Comparison of ENCODE assay signal across 23 cellular contexts in genomic region chr3:171677706-171678105, GRCh38.
"Had no signal": no experiment of that assay in that cellular context is flagged by ENCODE, and none has a peak within 500 bp of the region (broad histone marks: within the 10 kb centered on the region; RNA-seq: fewer than 3 reads in every experiment).

No MANE protein-coding gene starts in this region.

- FAIRE-seq: astrocyte, islet of Langerhans, urothelium cell line had no signal

- H3K4me3 Mint-ChIP-seq: memory B cell, natural killer cell, T-helper 17 cell had no signal

- H3K9me3 ChIP-seq: adrenal gland, breast epithelium, esophagus squamous epithelium, mucosa of descending colon, tibial artery had no signal

- H3K27me3 ChIP-seq: adrenal gland, breast epithelium, esophagus squamous epithelium, tibial artery had no signal

- H3K9ac ChIP-seq: parathyroid adenoma had no signal

- H3K36me3 Mint-ChIP-seq: activated naive CD4-positive, alpha-beta T cell treated with anti-CD3 and anti-CD28 coated beads, Interleukin-2, amount 50 U/mL, for 72 hours; memory B cell; natural killer cell had no signal

- ATAC-seq: activated naive CD4-positive, alpha-beta T cell treated with anti-CD3 and anti-CD28 coated beads, Interleukin-2, amount 50 U/mL, for 72 hours; left ventricle myocardium superior; mucosa of descending colon; natural killer cell; stimulated activated naive CD8-positive, alpha-beta T cell treated with anti-CD3 and anti-CD28 coated beads, Interleukin-15, Interleukin-2, amounts not matched to agents 100 U/mL and 50 U/mL, for 24 hours; T-helper 17 cell had no signal

- DNase-seq: activated CD4-positive, alpha-beta T cell treated with anti-CD3 and anti-CD28 coated beads, Interleukin-2, amount 50 U/mL, for 4 hours; activated gamma-delta T cell treated with Interleukin-2 at 50 U/mL for 16 hours; adrenal gland; cerebellar nuclear complex; effector memory CD4-positive, alpha-beta T cell; esophagus squamous epithelium; hippocampal formation; left ventricle myocardium superior; mucosa of descending colon; natural killer cell; stimulated activated CD4-positive, alpha-beta T cell treated with anti-CD3 and anti-CD28 coated beads, Interleukin-2, amount 100 ng/mL, for 24 hours; stimulated activated naive CD8-positive, alpha-beta T cell treated with anti-CD3 and anti-CD28 coated beads, Interleukin-15, Interleukin-2, amounts not matched to agents 100 U/mL and 50 U/mL, for 24 hours; substantia nigra; T-helper 17 cell; tibial artery; WERI-Rb-1 had no signal

- H3K4me1 ChIP-seq: adrenal gland, breast epithelium, esophagus squamous epithelium, tibial artery had no signal

- H3K27ac Mint-ChIP-seq: activated naive CD4-positive, alpha-beta T cell treated with anti-CD3 and anti-CD28 coated beads, Interleukin-2, amount 50 U/mL, for 72 hours; memory B cell; natural killer cell; T-helper 17 cell had no signal

- H3K9me3 Mint-ChIP-seq: activated naive CD4-positive, alpha-beta T cell treated with anti-CD3 and anti-CD28 coated beads, Interleukin-2, amount 50 U/mL, for 72 hours; memory B cell; natural killer cell had no signal

- H3K27ac ChIP-seq: adrenal gland, breast epithelium, esophagus squamous epithelium, parathyroid adenoma, tibial artery, WERI-Rb-1 had no signal

- H3K4me3 ChIP-seq: adrenal gland, breast epithelium, esophagus squamous epithelium, mucosa of descending colon, tibial artery had no signal

- H3K36me3 ChIP-seq: breast epithelium, WERI-Rb-1 had no signal

- H3K27me3 Mint-ChIP-seq: T-helper 17 cell had no signal

- H3K4me1 Mint-ChIP-seq: memory B cell, natural killer cell, T-helper 17 cell had no signal
